In genomic region chr12:119869720-119870119, GRCh38 we compare ENCODE assay signal across 13 cellular contexts. TPM values are rescaled to one million over a fixed set of nuclear protein-coding genes. Genes with fewer than 3 reads are reported as not detected.
A peak's percentile ranks its signal among the peaks of the same experiment; 100 is the strongest.
DNase-seq lines count a peak whose midpoint lies in the region; ATAC-seq, FAIRE-seq and TF ChIP-seq lines count a peak whose summit lies in the region.
"Had no signal": no experiment of that assay in that cellular context is flagged by ENCODE, and none has a peak within 500 bp of the region (broad histone marks: within the 10 kb centered on the region; RNA-seq: fewer than 3 reads in every experiment).

No MANE protein-coding gene starts in this region.

- H3K4me1 Mint-ChIP-seq in Calu3 (ENCODE audit: low read depth, unreplicated experiment): no peaks in the 10 kb centered on the region
- H3K4me1 Mint-ChIP-seq in stimulated activated naive B cell treated with anti-CD40 and anti-IgM and Interleukin-4, amounts not matched to agents 10 μg/mL and 1 μg/mL and 100 μg/mL, for 72 hours: no peaks in the 10 kb centered on the region

- H3K27ac ChIP-seq in brain microvascular endothelial cell: peak overlapping the region; percentile 57
- no peak overlapping the region for H3K27ac ChIP-seq in left lung

- no peaks in the 10 kb centered on the region for H3K9me3 ChIP-seq in left lung
- H3K9me3 ChIP-seq: tibial nerve had no signal

- no peak overlapping the region for H3K27ac Mint-ChIP-seq in Calu3 (ENCODE audit: unreplicated experiment)
- H3K27ac Mint-ChIP-seq in stimulated activated naive B cell treated with anti-CD40 and anti-IgM and Interleukin-4, amounts not matched to agents 10 μg/mL and 1 μg/mL and 100 μg/mL, for 72 hours: no peak overlapping the region

- ATAC-seq in left lung (peak; percentile 38), HG03342 (IDR thresholded peaks at IDR 0.05; ENCODE audit: unreplicated experiment) (no peak)
- no peak for ATAC-seq in stimulated activated naive B cell treated with anti-CD40 and anti-IgM and Interleukin-4, amounts not matched to agents 10 μg/mL and 1 μg/mL and 100 μg/mL, for 72 hours (replicated peaks)
- ATAC-seq: activated T-cell treated with anti-CD3 and anti-CD28 coated beads, Interleukin-2, amount 50 U/mL, for 4 hours had no signal

- peak; percentile 25 for TF ChIP-seq CTCF in brain microvascular endothelial cell (IDR thresholded peaks at IDR 0.05; ENCODE audit: low read depth, low read length, missing control alignments)
- no peak for TF ChIP-seq CTCF in left lung (IDR thresholded peaks at IDR 0.05)
- TF ChIP-seq CTCF in Calu3 (IDR thresholded peaks at IDR 0.05; ENCODE audit: unreplicated experiment): no peak

- CTCF ChIA-PET in Calu3 (lab: Charles Lee): no interaction called here

- no TSS peak for BruUV-seq in Calu3 (replicated peaks; lab: Mats Ljungman, UMichigan)

- H3K27me3 ChIP-seq in brain microvascular endothelial cell (replicated peaks) (no peaks in the 10 kb centered on the region), left lung (no peaks in the 10 kb centered on the region)
- H3K27me3 ChIP-seq: tibial nerve had no signal

- no peak for FAIRE-seq in HTR-8/SVneo (lab: Jason Lieb, UNC)

- intact Hi-C loops in left lung (cut with DNase I) (no loop called here), Calu3 (cut with micrococcal nuclease; ENCODE audit: unreplicated experiment) (no loop called here)

- H3K4me3 ChIP-seq in brain microvascular endothelial cell (ENCODE audit: low read depth, low read length) (no peak overlapping the region), left lung (no peak overlapping the region)
- H3K4me3 ChIP-seq: tibial nerve had no signal

- H3K4me3 Mint-ChIP-seq in Calu3 (ENCODE audit: low read depth, unreplicated experiment): no peak overlapping the region
- no peak overlapping the region for H3K4me3 Mint-ChIP-seq in stimulated activated naive B cell treated with anti-CD40 and anti-IgM and Interleukin-4, amounts not matched to agents 10 μg/mL and 1 μg/mL and 100 μg/mL, for 72 hours
- H3K4me3 Mint-ChIP-seq: activated T-cell treated with anti-CD3 and anti-CD28 coated beads, Interleukin-2, amount 50 U/mL, for 4 hours had no signal

- no peaks in the 10 kb centered on the region for H3K36me3 Mint-ChIP-seq in Calu3 (ENCODE audit: insufficient read depth, unreplicated experiment)
- peaks cover 0 to 1% of the 10 kb centered on the region in 2 donors for H3K36me3 Mint-ChIP-seq in stimulated activated naive B cell treated with anti-CD40 and anti-IgM and Interleukin-4, amounts not matched to agents 10 μg/mL and 1 μg/mL and 100 μg/mL, for 72 hours

- no peaks in the 10 kb centered on the region for H3K4me1 ChIP-seq in left lung
- H3K4me1 ChIP-seq: tibial nerve had no signal

- in situ Hi-C loops in brain microvascular endothelial cell (cut with HindIII; ENCODE audit: low pct_ligation_motif_present, low sequenced_read_pairs): no loop called here

- H3K9me3 Mint-ChIP-seq in Calu3 (ENCODE audit: low read depth, unreplicated experiment): no peaks in the 10 kb centered on the region
- H3K9me3 Mint-ChIP-seq in stimulated activated naive B cell treated with anti-CD40 and anti-IgM and Interleukin-4, amounts not matched to agents 10 μg/mL and 1 μg/mL and 100 μg/mL, for 72 hours: no peaks in the 10 kb centered on the region
- H3K9me3 Mint-ChIP-seq: activated T-cell treated with anti-CD3 and anti-CD28 coated beads, Interleukin-2, amount 50 U/mL, for 4 hours had no signal

- no peaks in the 10 kb centered on the region for H3K27me3 Mint-ChIP-seq in Calu3 (ENCODE audit: unreplicated experiment)
- H3K27me3 Mint-ChIP-seq in stimulated activated naive B cell treated with anti-CD40 and anti-IgM and Interleukin-4, amounts not matched to agents 10 μg/mL and 1 μg/mL and 100 μg/mL, for 72 hours: no peaks in the 10 kb centered on the region

- H3K36me3 ChIP-seq in brain microvascular endothelial cell (replicated peaks): no peaks in the 10 kb centered on the region
- peaks cover 0 to 2% of the 10 kb centered on the region in 2 donors for H3K36me3 ChIP-seq in left lung
- H3K36me3 ChIP-seq: tibial nerve had no signal

- DNase-seq in AG08396 (ENCODE audit: low spot score) (peak; percentile 87), HTR-8/SVneo (ENCODE audit: insufficient read length, low spot score) (peak; percentile 42), brain microvascular endothelial cell (peak; percentile 86), left lung (no peak), Calu3 (no peak)
- no peak for DNase-seq in activated CD4-positive, alpha-beta T cell treated with anti-CD3 and anti-CD28 coated beads, Interleukin-2, amount 50 U/mL, for 1 hour
- no peak for DNase-seq in stimulated activated naive B cell treated with anti-CD40 and anti-IgM and Interleukin-4, amounts not matched to agents 10 μg/mL and 1 μg/mL and 100 μg/mL, for 72 hours
- DNase-seq: activated T-cell treated with anti-CD3 and anti-CD28 coated beads, Interleukin-2, amount 50 U/mL, for 4 hours; effector CD4-positive, alpha-beta T cell; mesendoderm; stimulated activated CD4-positive, alpha-beta T cell treated with anti-CD3 and anti-CD28 coated beads, Interleukin-1b, Interleukin-23, amount 100 ng/mL, for 48 hours had no signal

RNA-seq across cellular contexts. Expression of gene CIT, which starts 7.4 kb away (rescaled TPM):
- total RNA-seq in left lung: 10 to 100 TPM in 1 of 2 donors, 1 to 10 TPM in 1; 7.0 to 21.5 TPM
- total RNA-seq in Calu3 (2022): 72.4 and 82.3 TPM in 2 replicates

Comparison
In these comparisons a context has a peak if more than half of its experiments do, and no peak if none do; other contexts are left out.
1. DNase-seq: peak in AG08396 (single experiment), HTR-8/SVneo (single experiment) and brain microvascular endothelial cell (single experiment); none in left lung (0 of 2), Calu3 (single experiment), activated CD4-positive, alpha-beta T cell treated with anti-CD3 and anti-CD28 coated beads, Interleukin-2, amount 50 U/mL, for 1 hour (single experiment) and stimulated activated naive B cell treated with anti-CD40 and anti-IgM and Interleukin-4, amounts not matched to agents 10 μg/mL and 1 μg/mL and 100 μg/mL, for 72 hours (single experiment).